Comparison of ENCODE assay signal across 7 cellular contexts in genomic region chr19:1468274-1469199, GRCh38. TPM values are rescaled to one million over a fixed set of nuclear protein-coding genes. Genes with fewer than 3 reads are reported as not detected.
DNase-seq lines count a peak whose midpoint lies in the region; ATAC-seq, FAIRE-seq and TF ChIP-seq lines count a peak whose summit lies in the region.
"Had no signal": no experiment of that assay in that cellular context is flagged by ENCODE, and none has a peak within 500 bp of the region (broad histone marks: within the 10 kb centered on the region; RNA-seq: fewer than 3 reads in every experiment).

No MANE protein-coding gene starts in this region.

- H3K4me1 Mint-ChIP-seq in activated CD8-positive, alpha-beta T cell treated with anti-CD3 and anti-CD28 coated beads for 36 hours (ENCODE audit: low read depth): peaks cover 11% of the 10 kb centered on the region

- POLR2A ChIA-PET in activated CD8-positive, alpha-beta T cell treated with anti-CD3 and anti-CD28 coated beads for 36 hours (lab: Charles Lee): interaction anchor here (0.9 to 1.2 kb wide), 4 partner anchors 11 to 31 kb away, joined by 3 to 4 read pairs (median 3); partner anchors contain the start of gene RPS15

- CTCF ChIA-PET in activated CD8-positive, alpha-beta T cell treated with anti-CD3 and anti-CD28 coated beads for 36 hours (lab: Charles Lee): interaction anchor here (2.4 kb wide), 1 partner anchor 24 kb away, joined by 13 read pairs; no protein-coding TSS in a partner anchor

- H3K4me3 Mint-ChIP-seq in activated CD8-positive, alpha-beta T cell treated with anti-CD3 and anti-CD28 coated beads for 36 hours: no peak overlapping the region

- peak; percentile 44 for DNase-seq in EH (ENCODE audit: low read depth)
- peak; percentile 51 for DNase-seq in activated CD8-positive, alpha-beta T cell treated with anti-CD3 and anti-CD28 coated beads for 36 hours
- DNase-seq in mucosa of descending colon: peak in 2 of 3 donors; percentile 38 to 54
- no peak for DNase-seq in frontal cortex (ENCODE audit: low spot score in 2 of 2)
- DNase-seq in DMS153 (lab: John Stamatoyannopoulos, UW): no peak

- no peaks in the 10 kb centered on the region for H3K36me3 ChIP-seq in mucosa of descending colon (ENCODE audit: low read depth)

- no peaks in the 10 kb centered on the region for H3K36me3 Mint-ChIP-seq in activated CD8-positive, alpha-beta T cell treated with anti-CD3 and anti-CD28 coated beads for 36 hours (ENCODE audit: low read depth)

- TF ChIP-seq CTCF in activated CD8-positive, alpha-beta T cell treated with anti-CD3 and anti-CD28 coated beads for 36 hours (IDR thresholded peaks at IDR 0.05): no peak
- no peak for TF ChIP-seq CTCF in mucosa of descending colon (IDR thresholded peaks at IDR 0.05)

- H3K27me3 Mint-ChIP-seq in activated CD8-positive, alpha-beta T cell treated with anti-CD3 and anti-CD28 coated beads for 36 hours: peaks cover 13% of the 10 kb centered on the region

- H3K4me3 ChIP-seq in mucosa of descending colon: no peak overlapping the region

- no peak for FAIRE-seq in frontal cortex (lab: Jason Lieb, UNC)

- no peaks in the 10 kb centered on the region for H3K9me3 Mint-ChIP-seq in activated CD8-positive, alpha-beta T cell treated with anti-CD3 and anti-CD28 coated beads for 36 hours
- H3K9me3 Mint-ChIP-seq: nephron had no signal

- no peak overlapping the region for H3K27ac Mint-ChIP-seq in activated CD8-positive, alpha-beta T cell treated with anti-CD3 and anti-CD28 coated beads for 36 hours
- H3K27ac Mint-ChIP-seq: nephron had no signal

- H3K4me1 ChIP-seq in mucosa of descending colon (ENCODE audit: low read depth): peaks cover 54% of the 10 kb centered on the region

- H3K9me3 ChIP-seq in mucosa of descending colon: no peaks in the 10 kb centered on the region

- peak; percentile 4 for ATAC-seq in activated CD8-positive, alpha-beta T cell treated with anti-CD3 and anti-CD28 coated beads for 36 hours
- ATAC-seq in mucosa of descending colon: peak; percentile 10
- ATAC-seq in GM21526 (IDR thresholded peaks at IDR 0.05; ENCODE audit: low FRiP score, unreplicated experiment): no peak

- intact Hi-C loops in activated CD8-positive, alpha-beta T cell treated with anti-CD3 and anti-CD28 coated beads for 36 hours (cut with micrococcal nuclease): no loop called here
- intact Hi-C loops in mucosa of descending colon (cut with DNase I, micrococcal nuclease): no loop called here

RNA-seq across cellular contexts. Expression of gene C19orf25, which starts 10.5 kb away (rescaled TPM):
- 10 to 100 TPM; 21.3 to 21.5 TPM for total RNA-seq in activated CD8-positive, alpha-beta T cell treated with anti-CD3 and anti-CD28 coated beads for 36 hours
- 10 to 100 TPM; 36.7 to 48.9 (median 38.1) TPM for total RNA-seq in mucosa of descending colon
- 17.9 TPM for total RNA-seq in frontal cortex

RNA-seq across cellular contexts. Expression of gene APC2, which starts 18.6 kb away (rescaled TPM):
- under 1 TPM; 0.07 to 0.29 TPM for total RNA-seq in activated CD8-positive, alpha-beta T cell treated with anti-CD3 and anti-CD28 coated beads for 36 hours
- total RNA-seq in mucosa of descending colon (1 to 10 TPM in 1 of 3 donors, under 1 TPM in 2; 0.23 to 5.9 (median 0.24) TPM), frontal cortex (116 TPM)

RNA-seq across cellular contexts. Expression of gene PCSK4, which starts 21.6 kb away (rescaled TPM):
- 1 to 10 TPM; 4.4 to 4.7 TPM for total RNA-seq in activated CD8-positive, alpha-beta T cell treated with anti-CD3 and anti-CD28 coated beads for 36 hours
- 1 to 10 TPM; 3.3 to 7.5 (median 4.9) TPM for total RNA-seq in mucosa of descending colon
- 3.7 TPM for total RNA-seq in frontal cortex

RNA-seq across cellular contexts. Expression of gene REEP6, which starts 22.4 kb away (rescaled TPM):
- 1 to 10 TPM; 2.0 to 2.4 TPM for total RNA-seq in activated CD8-positive, alpha-beta T cell treated with anti-CD3 and anti-CD28 coated beads for 36 hours
- total RNA-seq in mucosa of descending colon (1 to 10 TPM; 2.0 to 5.1 (median 4.5) TPM), frontal cortex (2.4 TPM)

RNA-seq across cellular contexts. Expression of gene RPS15, which starts 30.3 kb away (rescaled TPM):
- 1,000 to 10,000 TPM; 1,854 to 1,879 TPM for total RNA-seq in activated CD8-positive, alpha-beta T cell treated with anti-CD3 and anti-CD28 coated beads for 36 hours
- total RNA-seq in mucosa of descending colon (100 to 1,000 TPM; 748 to 897 (median 892) TPM), frontal cortex (276 TPM)

Comparison
In these comparisons a context has a peak if more than half of its experiments do, and no peak if none do; other contexts are left out.
1. DNase-seq: peak in EH (single experiment), activated CD8-positive, alpha-beta T cell treated with anti-CD3 and anti-CD28 coated beads for 36 hours (single experiment) and mucosa of descending colon (2 of 3); none in frontal cortex (0 of 2) and DMS153 (single experiment).
2. RNA of gene APC2, which starts 18.6 kb away (total RNA-seq): 116 TPM in frontal cortex (single experiment); 0.07 to 0.29 TPM in activated CD8-positive, alpha-beta T cell treated with anti-CD3 and anti-CD28 coated beads for 36 hours and 0.23 to 5.9 TPM in mucosa of descending colon; every median in the first group is over 10 times any median in the second.